Comparison of ENCODE assay signal across 14 cellular contexts in genomic region chr2:190334479-190335224, GRCh38. TPM values are rescaled to one million over a fixed set of nuclear protein-coding genes. Genes with fewer than 3 reads are reported as not detected.
A peak's percentile ranks its signal among the peaks of the same experiment; 100 is the strongest.
DNase-seq lines count a peak whose midpoint lies in the region; ATAC-seq and TF ChIP-seq lines count a peak whose summit lies in the region.
"Had no signal": no experiment of that assay in that cellular context is flagged by ENCODE, and none has a peak within 500 bp of the region (broad histone marks: within the 10 kb centered on the region; RNA-seq: fewer than 3 reads in every experiment).

No MANE protein-coding gene starts in this region.

- no peaks in the 10 kb centered on the region for H3K36me3 ChIP-seq in CD8-positive, alpha-beta memory T cell (ENCODE audit: insufficient read depth, low read length)
- H3K36me3 ChIP-seq in Peyer's patch = no peaks in the 10 kb centered on the region
- no peaks in the 10 kb centered on the region for H3K36me3 ChIP-seq in muscle layer of duodenum (ENCODE audit: control insufficient read depth in 1 of 2, insufficient read depth in 2 of 2, low read length in 2 of 2)

- H3K27me3 ChIP-seq in CD8-positive, alpha-beta memory T cell (ENCODE audit: insufficient read depth, low read length, poor library complexity, severe bottlenecking) = no peaks in the 10 kb centered on the region
- H3K27me3 ChIP-seq in Peyer's patch (no peaks in the 10 kb centered on the region), muscle layer of duodenum (ENCODE audit: low read depth, low read length) (no peaks in the 10 kb centered on the region)

- no peaks in the 10 kb centered on the region for H3K4me1 ChIP-seq in CD8-positive, alpha-beta memory T cell (ENCODE audit: insufficient read depth, low read length)
- no peaks in the 10 kb centered on the region for H3K4me1 ChIP-seq in Peyer's patch
- H3K4me1 ChIP-seq in muscle layer of duodenum (ENCODE audit: control insufficient read depth in 1 of 2, insufficient read depth in 2 of 2, low read length in 2 of 2) = no peaks in the 10 kb centered on the region

- CTCF ChIA-PET in CD8-positive, alpha-beta memory T cell (lab: Charles Lee) = no interaction called here

- DNase-seq in CD8-positive, alpha-beta memory T cell = no peak
- DNase-seq in Peyer's patch (peak in 1 of 3 donors; percentile 60), fibroblast of the aortic adventitia (ENCODE audit: low read depth) (peak; percentile 60), NCI-H2107 (lab: John Stamatoyannopoulos, UW) (no peak), UCSD-AML1 (lab: John Stamatoyannopoulos, UW; ENCODE audit: unreplicated experiment) (no peak), AG08396 (ENCODE audit: low spot score) (no peak)
- DNase-seq: activated CD4-positive, alpha-beta T cell treated with anti-CD3 and anti-CD28 coated beads for 48 hours; anterior cingulate cortex; effector CD8-positive, alpha-beta T cell; NCI-H2081 treated with DMSO at 0.1 percent for 48 hours; nucleus accumbens had no signal

- ATAC-seq in GM21717 (IDR thresholded peaks at IDR 0.05; ENCODE audit: unreplicated experiment) = no peak

- no peak overlapping the region for H3K4me3 Mint-ChIP-seq in CD8-positive, alpha-beta memory T cell
- H3K4me3 Mint-ChIP-seq: memory B cell had no signal

- TF ChIP-seq CTCF in Peyer's patch (IDR thresholded peaks at IDR 0.05) = peak in 2 of 6 experiments; percentile 4 to 12
- TF ChIP-seq CTCF in fibroblast of the aortic adventitia (IDR thresholded peaks at IDR 0.05; ENCODE audit: insufficient read depth, low read length) = no peak

- POLR2A ChIA-PET in CD8-positive, alpha-beta memory T cell (lab: Charles Lee) = no interaction called here

- H3K4me3 ChIP-seq in CD8-positive, alpha-beta memory T cell (ENCODE audit: low read length) = no peak overlapping the region
- H3K4me3 ChIP-seq in Peyer's patch (peak overlapping the region in 2 of 4 donors; percentile 40 to 47), fibroblast of the aortic adventitia (ENCODE audit: low read depth, low read length) (no peak overlapping the region), muscle layer of duodenum (ENCODE audit: low read depth in 1 of 2, low read length in 2 of 2) (peak overlapping the region in 1 of 2 donors; percentile 22)

- TF ChIP-seq POLR2A in Peyer's patch (IDR thresholded peaks at IDR 0.05) = peak in 1 of 2 donors; percentile 49

- H3K36me3 Mint-ChIP-seq in CD8-positive, alpha-beta memory T cell = no peaks in the 10 kb centered on the region
- H3K36me3 Mint-ChIP-seq: memory B cell had no signal

- no peaks in the 10 kb centered on the region for H3K9me3 Mint-ChIP-seq in CD8-positive, alpha-beta memory T cell

- peak overlapping the region; percentile 2 for H3K27ac ChIP-seq in CD8-positive, alpha-beta memory T cell (ENCODE audit: low read depth, low read length)
- peak overlapping the region in 3 of 4 donors; percentile 11 to 69 (median 46) for H3K27ac ChIP-seq in Peyer's patch
- peak overlapping the region; percentile 53 for H3K27ac ChIP-seq in muscle layer of duodenum (ENCODE audit: low read length)

- H3K4me1 Mint-ChIP-seq in CD8-positive, alpha-beta memory T cell = no peaks in the 10 kb centered on the region
- H3K4me1 Mint-ChIP-seq: memory B cell had no signal

- no peak overlapping the region for H3K27ac Mint-ChIP-seq in CD8-positive, alpha-beta memory T cell
- H3K27ac Mint-ChIP-seq: memory B cell had no signal

- H3K9me3 ChIP-seq in CD8-positive, alpha-beta memory T cell (ENCODE audit: low read length) = no peaks in the 10 kb centered on the region
- H3K9me3 ChIP-seq in Peyer's patch (no peaks in the 10 kb centered on the region), muscle layer of duodenum (ENCODE audit: control insufficient read depth in 1 of 2, low read length in 2 of 2) (no peaks in the 10 kb centered on the region)

- H3K27me3 Mint-ChIP-seq in CD8-positive, alpha-beta memory T cell = peaks cover 4 to 15% of the 10 kb centered on the region in 2 donors

RNA-seq across cellular contexts. Expression of gene INPP1, which starts 8.7 kb away (rescaled TPM):
- total RNA-seq in CD8-positive, alpha-beta memory T cell = 10 to 100 TPM; 13.4 to 15.9 TPM
- 5.5 TPM for polyA plus RNA-seq in CD8-positive, alpha-beta memory T cell
- total RNA-seq in Peyer's patch = 10 to 100 TPM; 10.7 to 37.9 (median 32.1) TPM
- total RNA-seq in fibroblast of the aortic adventitia (ENCODE audit: low replicate concordance) = 9.2 and 11.8 TPM in 2 replicates

RNA-seq across cellular contexts. Expression of gene HIBCH, which starts 15.0 kb away (rescaled TPM):
- 10 to 100 TPM; 30.8 to 32.2 TPM for total RNA-seq in CD8-positive, alpha-beta memory T cell
- 20.3 TPM for polyA plus RNA-seq in CD8-positive, alpha-beta memory T cell
- total RNA-seq in Peyer's patch = 10 to 100 TPM; 20.0 to 38.8 (median 27.4) TPM
- total RNA-seq in fibroblast of the aortic adventitia (ENCODE audit: low replicate concordance) = 21.5 and 24.4 TPM in 2 replicates

Comparison
In these comparisons a context has a peak if more than half of its experiments do, and no peak if none do; other contexts are left out.
1. H3K27ac ChIP-seq: peak in every context shown above with its lines; median percentile 53 in muscle layer of duodenum; 46 in Peyer's patch; 2 in CD8-positive, alpha-beta memory T cell.